In the genomic region with DNA sequence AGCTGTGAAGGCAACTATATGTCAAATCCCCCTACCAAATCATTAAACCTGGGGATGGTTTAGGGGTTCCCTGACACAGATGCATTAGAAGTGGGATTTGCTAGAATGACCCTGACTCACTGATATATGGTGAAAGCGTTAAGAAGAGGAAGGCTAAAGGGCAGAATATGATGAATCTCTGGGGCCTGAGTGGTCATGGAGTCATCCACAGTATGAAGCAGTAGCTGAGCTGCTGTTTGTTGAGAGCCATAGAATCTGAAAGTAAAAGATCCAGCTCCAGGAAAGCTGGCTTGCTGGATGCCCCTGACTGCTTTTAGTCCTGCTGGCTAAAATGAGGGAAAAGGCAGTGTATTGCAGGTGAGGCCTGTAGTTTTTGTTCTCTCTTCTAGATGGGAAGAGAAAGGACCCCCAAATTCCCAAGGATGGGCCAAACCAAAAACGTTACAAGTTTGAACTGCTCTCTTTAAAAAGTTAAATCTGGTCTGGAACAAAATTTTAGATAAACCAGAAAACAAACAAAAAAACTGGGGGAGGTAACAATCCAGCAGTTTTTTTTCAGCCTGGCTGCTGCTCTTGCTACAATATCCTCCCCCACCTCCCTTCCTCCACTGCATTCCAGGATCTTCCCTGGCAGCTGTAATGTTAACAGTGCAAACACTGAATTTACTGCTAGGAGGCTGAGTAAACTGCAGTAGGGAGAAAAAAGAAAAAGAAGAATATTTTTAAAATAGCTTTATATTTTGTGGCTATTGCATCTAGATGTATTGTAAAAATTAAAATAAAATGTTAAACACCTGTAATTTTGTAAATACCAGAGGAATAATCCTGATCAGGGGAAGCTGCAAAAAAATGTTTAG, we compare ENCODE assay signal across 12 cellular contexts. TPM values are rescaled to one million over a fixed set of nuclear protein-coding genes. Genes with fewer than 3 reads are reported as not detected.
DNase-seq lines count a peak whose midpoint lies in the region; ATAC-seq and TF ChIP-seq lines count a peak whose summit lies in the region.
"Had no signal": no experiment of that assay in that cellular context is flagged by ENCODE, and none has a peak within 500 bp of the region (broad histone marks: within the 10 kb centered on the region; RNA-seq: fewer than 3 reads in every experiment).

No MANE protein-coding gene starts in this region.

- H3K27ac ChIP-seq in muscle layer of duodenum (ENCODE audit: low read length), result peak overlapping the region; percentile 86
- no peak overlapping the region for H3K27ac ChIP-seq in naive thymus-derived CD4-positive, alpha-beta T cell (ENCODE audit: low read depth, low read length)

- peaks cover 8 to 14% of the 10 kb centered on the region in 2 donors for H3K36me3 ChIP-seq in muscle layer of duodenum (ENCODE audit: control insufficient read depth in 1 of 2, insufficient read depth in 2 of 2, low read length in 2 of 2)
- peaks cover 3 to 43% (median 6%) of the 10 kb centered on the region in 3 experiments for H3K36me3 ChIP-seq in naive thymus-derived CD4-positive, alpha-beta T cell (ENCODE audit: control insufficient read depth in 2 of 3, insufficient read depth in 3 of 3, low read length in 3 of 3)

- H3K27me3 ChIP-seq in muscle layer of duodenum (ENCODE audit: low read depth, low read length), result no peaks in the 10 kb centered on the region
- H3K27me3 ChIP-seq in naive thymus-derived CD4-positive, alpha-beta T cell (ENCODE audit: control insufficient read depth in 2 of 2, insufficient read depth in 2 of 2, low read length in 2 of 2), result no peaks in the 10 kb centered on the region

- TF ChIP-seq CTCF in fibroblast of the aortic adventitia (IDR thresholded peaks at IDR 0.05; ENCODE audit: insufficient read depth, low read length), result no peak

- intact Hi-C loops in Right ventricle myocardium superior (cut with DNase I), result no loop called here
- intact Hi-C loops in Right ventricle myocardium inferior (cut with DNase I), result no loop called here
- intact Hi-C loops in naive thymus-derived CD4-positive, alpha-beta T cell (cut with micrococcal nuclease), result no loop called here

- POLR2A ChIA-PET in naive thymus-derived CD4-positive, alpha-beta T cell (lab: Charles Lee), result no interaction called here

- no peak overlapping the region for H3K4me3 ChIP-seq in fibroblast of the aortic adventitia (ENCODE audit: low read depth, low read length)
- peak overlapping the region in 1 of 2 donors; percentile 3 for H3K4me3 ChIP-seq in muscle layer of duodenum (ENCODE audit: low read depth in 1 of 2, low read length in 2 of 2)
- no peak overlapping the region for H3K4me3 ChIP-seq in naive thymus-derived CD4-positive, alpha-beta T cell (ENCODE audit: low read length)

- H3K27ac Mint-ChIP-seq in naive thymus-derived CD4-positive, alpha-beta T cell, result peak overlapping the region in 2 of 9 donors; percentile 56 to 59
- H3K27ac Mint-ChIP-seq: activated CD8-positive, alpha-beta T cell treated with anti-CD3 and anti-CD28 coated beads for 36 hours had no signal

- no peaks in the 10 kb centered on the region for H3K9me3 ChIP-seq in muscle layer of duodenum (ENCODE audit: control insufficient read depth in 1 of 2, low read length in 2 of 2)
- H3K9me3 ChIP-seq in naive thymus-derived CD4-positive, alpha-beta T cell (ENCODE audit: control insufficient read depth in 2 of 3, low read length in 3 of 3), result no peaks in the 10 kb centered on the region

- peaks cover 14 to 61% (median 39%) of the 10 kb centered on the region in 5 donors for H3K36me3 Mint-ChIP-seq in naive thymus-derived CD4-positive, alpha-beta T cell

- H3K4me1 ChIP-seq in muscle layer of duodenum (ENCODE audit: control insufficient read depth in 1 of 2, insufficient read depth in 2 of 2, low read length in 2 of 2), result peaks cover 22 to 34% of the 10 kb centered on the region in 2 donors
- H3K4me1 ChIP-seq in naive thymus-derived CD4-positive, alpha-beta T cell (ENCODE audit: control insufficient read depth in 2 of 2, insufficient read depth in 2 of 2, low read length in 2 of 2), result peaks cover 18 to 22% of the 10 kb centered on the region in 2 donors

- ATAC-seq in Right ventricle myocardium superior (ENCODE audit: poor library complexity) (peak; percentile 81), Right ventricle myocardium inferior (no peak), GM21723 (IDR thresholded peaks at IDR 0.05; ENCODE audit: unreplicated experiment) (no peak)
- no peak for ATAC-seq in naive thymus-derived CD4-positive, alpha-beta T cell
- ATAC-seq: activated CD8-positive, alpha-beta T cell treated with anti-CD3 and anti-CD28 coated beads for 36 hours; Panc1 had no signal

- H3K9me3 Mint-ChIP-seq in naive thymus-derived CD4-positive, alpha-beta T cell, result no peaks in the 10 kb centered on the region
- H3K9me3 Mint-ChIP-seq: activated CD8-positive, alpha-beta T cell treated with anti-CD3 and anti-CD28 coated beads for 36 hours had no signal

- DNase-seq in Right ventricle myocardium superior (no peak), Right ventricle myocardium inferior (ENCODE audit: missing footprints) (no peak), fibroblast of the aortic adventitia (ENCODE audit: low read depth) (peak; percentile 59), DMS114 treated with DMSO at 0.1 percent for 48 hours (lab: John Stamatoyannopoulos, UW; ENCODE audit: unreplicated experiment) (no peak)
- DNase-seq in activated CD4-positive, alpha-beta T cell treated with anti-CD3 and anti-CD28 coated beads, Interleukin-2, amount 50 U/mL, for 1 hour, result no peak
- DNase-seq in naive thymus-derived CD4-positive, alpha-beta T cell, result no peak
- DNase-seq: activated CD8-positive, alpha-beta T cell treated with anti-CD3 and anti-CD28 coated beads for 36 hours; occipital lobe had no signal

- no peak overlapping the region for H3K4me3 Mint-ChIP-seq in naive thymus-derived CD4-positive, alpha-beta T cell
- H3K4me3 Mint-ChIP-seq: activated CD8-positive, alpha-beta T cell treated with anti-CD3 and anti-CD28 coated beads for 36 hours; CD14-positive monocyte had no signal

- CTCF ChIA-PET in naive thymus-derived CD4-positive, alpha-beta T cell (lab: Charles Lee), result no interaction called here

- H3K4me1 Mint-ChIP-seq in naive thymus-derived CD4-positive, alpha-beta T cell, result peaks cover 24 to 60% (median 46%) of the 10 kb centered on the region in 7 donors

- no peaks in the 10 kb centered on the region for H3K27me3 Mint-ChIP-seq in naive thymus-derived CD4-positive, alpha-beta T cell
- H3K27me3 Mint-ChIP-seq: activated CD8-positive, alpha-beta T cell treated with anti-CD3 and anti-CD28 coated beads for 36 hours had no signal

RNA-seq across cellular contexts. Expression of gene SEL1L, which starts 16.5 kb away (rescaled TPM):
- total RNA-seq in Right ventricle myocardium superior, result 46.0 TPM
- 54.9 TPM for total RNA-seq in Right ventricle myocardium inferior
- 112 and 128 TPM in 2 replicates for total RNA-seq in fibroblast of the aortic adventitia (ENCODE audit: low replicate concordance)
- 10 to 100 TPM; 43.5 to 72.2 (median 57.0) TPM for total RNA-seq in naive thymus-derived CD4-positive, alpha-beta T cell
- 10 to 100 TPM; 15.4 to 17.7 TPM for polyA plus RNA-seq in naive thymus-derived CD4-positive, alpha-beta T cell
